ENCODE assay signal across 20 cellular contexts in genomic region chr16:1297413-1297773, GRCh38. TPM values are rescaled to one million over a fixed set of nuclear protein-coding genes. Genes with fewer than 3 reads are reported as not detected.
DNase-seq lines count a peak whose midpoint lies in the region; ATAC-seq, FAIRE-seq and TF ChIP-seq lines count a peak whose summit lies in the region.
"Had no signal": no experiment of that assay in that cellular context is flagged by ENCODE, and none has a peak within 500 bp of the region (broad histone marks: within the 10 kb centered on the region; RNA-seq: fewer than 3 reads in every experiment).

No MANE protein-coding gene starts in this region.

- no peak overlapping the region for H3K9ac ChIP-seq in BLaER1 treated with 17β-estradiol and CSF1 and Interleukin-3, amounts not matched to agents 10 nM and 100 nM
- H3K9ac ChIP-seq in MM.1S (ENCODE audit: low read length), result peak overlapping the region; percentile 57

- peak overlapping the region; percentile 61 for H2AFZ ChIP-seq in MM.1S (ENCODE audit: low read length)

- no peak for TF ChIP-seq CTCF in MM.1S (IDR thresholded peaks at IDR 0.05; ENCODE audit: low read length)
- TF ChIP-seq CTCF in pancreas (IDR thresholded peaks at IDR 0.05), result no peak

- H3K4me2 ChIP-seq in BLaER1 treated with 17β-estradiol and CSF1 and Interleukin-3, amounts not matched to agents 10 nM and 100 nM, result peak overlapping the region; percentile 6 to 82 (median 45); a peak in 20 of 22 replicates
- peak overlapping the region; percentile 53 for H3K4me2 ChIP-seq in MM.1S (ENCODE audit: low read depth, low read length)

- H3K27me3 ChIP-seq in BLaER1 treated with 17β-estradiol and CSF1 and Interleukin-3, amounts not matched to agents 10 nM and 100 nM, result no peaks in the 10 kb centered on the region
- no peaks in the 10 kb centered on the region for H3K27me3 ChIP-seq in MM.1S (replicated peaks; ENCODE audit: insufficient read depth, low read length)
- H3K27me3 ChIP-seq in pancreas, result no peaks in the 10 kb centered on the region
- H3K27me3 ChIP-seq in HAP-1 (ENCODE audit: low read depth), result peaks cover 24% of the 10 kb centered on the region

- H3K36me3 ChIP-seq in BLaER1 treated with 17β-estradiol and CSF1 and Interleukin-3, amounts not matched to agents 10 nM and 100 nM, result no peaks in the 10 kb centered on the region
- H3K36me3 ChIP-seq in MM.1S (replicated peaks; ENCODE audit: insufficient read depth, low read length) (no peaks in the 10 kb centered on the region), pancreas (no peaks in the 10 kb centered on the region), HAP-1 (replicated peaks) (no peaks in the 10 kb centered on the region)

- in situ Hi-C loops in HAP-1 (cut with MboI; ENCODE audit: low sequenced_read_pairs), result no loop called here

- intact Hi-C loops in pancreas (cut with DNase I), result no loop called here

- peaks cover 32 to 79% (median 67%) of the 10 kb centered on the region in 10 experiments for H3K4me1 ChIP-seq in BLaER1 treated with 17β-estradiol and CSF1 and Interleukin-3, amounts not matched to agents 10 nM and 100 nM
- H3K4me1 ChIP-seq in MM.1S (ENCODE audit: low read length), result peaks cover 11% of the 10 kb centered on the region
- H3K4me1 ChIP-seq in pancreas, result peaks cover 4 to 24% (median 9%) of the 10 kb centered on the region in 3 donors
- H3K4me1 ChIP-seq in HAP-1, result no peaks in the 10 kb centered on the region

- no peaks in the 10 kb centered on the region for H3K79me2 ChIP-seq in MM.1S (ENCODE audit: low read length)

- no peaks in the 10 kb centered on the region for H3K9me3 ChIP-seq in BLaER1 treated with 17β-estradiol and CSF1 and Interleukin-3, amounts not matched to agents 10 nM and 100 nM (replicated peaks in 1 of 11)
- H3K9me3 ChIP-seq in MM.1S (replicated peaks; ENCODE audit: insufficient read depth, low read length) (no peaks in the 10 kb centered on the region), pancreas (no peaks in the 10 kb centered on the region), HAP-1 (no peaks in the 10 kb centered on the region)

- no peak for TF ChIP-seq POLR2A in GM12891 (IDR thresholded peaks at IDR 0.05; ENCODE audit: low read depth, low read length)

- no peak overlapping the region for H3K4me3 ChIP-seq in BLaER1 treated with 17β-estradiol and CSF1 and Interleukin-3, amounts not matched to agents 10 nM and 100 nM
- H3K4me3 ChIP-seq in MM.1S (ENCODE audit: low read length) (no peak overlapping the region), pancreas (no peak overlapping the region), HAP-1 (no peak overlapping the region)

- DNase-seq in MM.1S (no peak), epithelial cell of prostate (ENCODE audit: low read depth, low spot score) (no peak), pancreas (no peak), HAP-1 (ENCODE audit: low spot score in 2 of 2) (no peak), GM12891 (ENCODE audit: insufficient read length, low spot score) (no peak)
- DNase-seq in activated CD4-positive, alpha-beta T cell treated with anti-CD3 and anti-CD28 coated beads for 48 hours, result no peak
- DNase-seq: central memory CD4-positive, alpha-beta T cell; NCI-H1048; NCI-H2171 treated with DMSO at 0.1 percent for 48 hours had no signal

- no peaks in the 10 kb centered on the region for H3K9me2 ChIP-seq in MM.1S (replicated peaks; ENCODE audit: insufficient read depth, low read length)

- H3K27ac ChIP-seq in BLaER1 treated with 17β-estradiol and CSF1 and Interleukin-3, amounts not matched to agents 10 nM and 100 nM, result peak overlapping the region in 8 of 11 experiments; percentile 17 to 59 (median 28); a peak in 10 of 22 replicates
- H3K27ac ChIP-seq in MM.1S (ENCODE audit: low read length) (peak overlapping the region; percentile 93), epithelial cell of prostate (peak overlapping the region; percentile 90), pancreas (peak overlapping the region; percentile 29 to 90 (median 78))

- peak in 3 of 4 donors; percentile 1 to 2 (median 2) for ATAC-seq in pancreas
- no peak for ATAC-seq in HG03378 (IDR thresholded peaks at IDR 0.05; ENCODE audit: unreplicated experiment)

- 19 to 23% methylated on average over 4 of the region's 4 CpGs for WGBS in pancreas, 2 donors

- peaks cover 12% of the 10 kb centered on the region for H3F3A ChIP-seq in MM.1S (ENCODE audit: insufficient read depth, low read length)

- FAIRE-seq in pancreas (lab: Jason Lieb, UNC) (no peak), GM12891 (lab: Jason Lieb, UNC) (no peak)
- FAIRE-seq: endometrium, small intestine had no signal

- H4K20me1 ChIP-seq in BLaER1 treated with 17β-estradiol and CSF1 and Interleukin-3, amounts not matched to agents 10 nM and 100 nM, result no peaks in the 10 kb centered on the region
- no peaks in the 10 kb centered on the region for H4K20me1 ChIP-seq in MM.1S (ENCODE audit: insufficient read depth, low read length)

TF ChIP-seq in GM12891, 5 proteins besides CTCF, POLR2A, EP300 and RAD21:
- TF ChIP-seq POU2F2 (IDR thresholded peaks at IDR 0.05; ENCODE audit: low read depth, low read length), result no peak
- no peak for TF ChIP-seq TAF1 (IDR thresholded peaks at IDR 0.05; ENCODE audit: low read depth, low read length)
- no peak for TF ChIP-seq SPI1 (IDR thresholded peaks at IDR 0.05; ENCODE audit: low read depth, low read length)
- no peak for TF ChIP-seq PAX5 (IDR thresholded peaks at IDR 0.05; ENCODE audit: insufficient read depth, low read length, severe bottlenecking)

RNA-seq across cellular contexts. Expression of gene UBE2I, which starts 12.0 kb away (rescaled TPM):
- 10 to 100 TPM; 30.0 to 57.9 (median 36.1) TPM for total RNA-seq in pancreas
- polyA plus RNA-seq in pancreas, result 10 to 100 TPM; 35.3 to 42.0 TPM
- polyA plus RNA-seq in GM12891 (2012; ENCODE audit: low read depth, missing spikeins), result 113 TPM

RNA-seq across cellular contexts. Expression of gene BAIAP3, which starts 36.1 kb away (rescaled TPM):
- 10 to 100 TPM in 3 of 6 donors, 1 to 10 TPM in 3; 2.1 to 13.1 (median 9.4) TPM for total RNA-seq in pancreas
- polyA plus RNA-seq in pancreas, result 100 to 1,000 TPM in 1 of 2 donors, 10 to 100 TPM in 1; 47.4 to 110 TPM
- 0.21 TPM for polyA plus RNA-seq in GM12891 (2012; ENCODE audit: low read depth, missing spikeins)

RNA-seq across cellular contexts. Expression of gene TPSD1, which starts 41.5 kb away (rescaled TPM):
- under 1 TPM in 1 of 6 donors, not detected in 5; 0.61 TPM for total RNA-seq in pancreas
- polyA plus RNA-seq in pancreas, result under 1 TPM; 0.19 to 0.26 TPM
- polyA plus RNA-seq in GM12891 (2012; ENCODE audit: low read depth, missing spikeins), result not detected
- total RNA-seq: activated naive CD4-positive, alpha-beta T cell treated with anti-CD3 and anti-CD28 coated beads, Interleukin-2, amount 50 U/mL, for 72 hours; Daoy; glomerular endothelial cell; kidney epithelial cell; temporal lobe had no signal
- polyA plus RNA-seq: BJ, neural cell had no signal

RNA-seq across cellular contexts. Expression of gene TSR3, which starts 54.3 kb away (rescaled TPM):
- total RNA-seq in pancreas, result 10 to 100 TPM; 22.2 to 32.3 (median 29.4) TPM
- polyA plus RNA-seq in pancreas, result 10 to 100 TPM; 34.1 to 40.9 TPM
- 42.4 TPM for polyA plus RNA-seq in GM12891 (2012; ENCODE audit: low read depth, missing spikeins)

RNA-seq across cellular contexts. Expression of gene GNPTG, which starts 54.3 kb away (rescaled TPM):
- total RNA-seq in pancreas, result 10 to 100 TPM; 28.0 to 51.5 (median 36.2) TPM
- 10 to 100 TPM; 58.2 to 75.3 TPM for polyA plus RNA-seq in pancreas
- polyA plus RNA-seq in GM12891 (2012; ENCODE audit: low read depth, missing spikeins), result 18.7 TPM

Comparison
In these comparisons a context has a peak if more than half of its experiments do, and no peak if none do; other contexts are left out.
1. H3K27ac ChIP-seq: peak in every context shown above with its lines; median percentile 93 in MM.1S; 90 in epithelial cell of prostate; 78 in pancreas; 28 in BLaER1 treated with 17β-estradiol and CSF1 and Interleukin-3, amounts not matched to agents 10 nM and 100 nM.